In genomic region chr14:58244556-58245387, GRCh38 we compare ENCODE assay signal across 1 cellular context.
A peak's percentile ranks its signal among the peaks of the same experiment; 100 is the strongest.
TF ChIP-seq lines count a peak whose summit lies in the region.

TSS of gene PSMA3 (plus strand) at chr14:58244843. CDS start at chr14:58244921, 78 bp downstream.

TF ChIP-seq in H1, 55 proteins besides CTCF, POLR2A, EP300 and RAD21 (continued from another document):
- TF ChIP-seq E2F6 (IDR thresholded peaks at IDR 0.05) (0 out of 2 replicates have a peak, but pooled peaks have one; percentile 18), JUN (IDR thresholded peaks at IDR 0.05; ENCODE audit: low read depth, low read length) (no peak), SP4 (IDR thresholded peaks at IDR 0.05; ENCODE audit: low read length) (peak; percentile 52; the same call in 1 of the 2 replicates), MAFK (IDR thresholded peaks at IDR 0.05; ENCODE audit: low read depth, low read length) (peak; percentile 69; the same call in 1 of the 2 replicates), ASH2L (IDR thresholded peaks at IDR 0.05; ENCODE audit: low read length) (peak; percentile 98), SIN3A (conservative IDR thresholded peaks at IDR 0.05 in 1 of 2, IDR thresholded peaks at IDR 0.05 in 1 of 2; ENCODE audit: low read depth in 1 of 2, low read length in 2 of 2) (peak; percentile 59 to 93; a peak in 2 of 4 replicates), GTF2F1 (IDR thresholded peaks at IDR 0.05; ENCODE audit: borderline replicate concordance, low read depth, low read length) (peak; percentile 32; the same call in 1 of the 2 replicates), HDAC2 (IDR thresholded peaks at IDR 0.05; ENCODE audit: borderline replicate concordance in 1 of 2, low read depth in 2 of 2, low read length in 2 of 2) (peak in 1 of 2 experiments; percentile 82; a peak in 2 of 4 replicates), POLR2AphosphoS5 (IDR thresholded peaks at IDR 0.05; ENCODE audit: low read depth, low read length) (peak; percentile 96), SAP30 (IDR thresholded peaks at IDR 0.05; ENCODE audit: insufficient read depth, insufficient replicate concordance, low read length) (peak; percentile 67), BCL11A (IDR thresholded peaks at IDR 0.05; ENCODE audit: low read depth in 2 of 2, low read length in 2 of 2) (no peak), TAF7 (optimal IDR thresholded peaks at IDR 0.05; ENCODE audit: borderline replicate concordance, low read depth, low read length) (peak; percentile 45), TBP (IDR thresholded peaks at IDR 0.05; ENCODE audit: low read depth, low read length) (peak; percentile 93), NRF1 (IDR thresholded peaks at IDR 0.05; ENCODE audit: low read depth, low read length) (peak; percentile 67), KDM4A (IDR thresholded peaks at IDR 0.05; ENCODE audit: low read depth, low read length, severe bottlenecking) (peak; percentile 54), BACH1 (IDR thresholded peaks at IDR 0.05; ENCODE audit: low read length) (peak; percentile 92), SP1 (IDR thresholded peaks at IDR 0.05; ENCODE audit: low read depth, low read length) (peak; percentile 73; the same call in 1 of the 2 replicates), USF2 (IDR thresholded peaks at IDR 0.05; ENCODE audit: low read length) (no peak), CHD2 (IDR thresholded peaks at IDR 0.05; ENCODE audit: low read length) (peak; percentile 71), POU5F1 (IDR thresholded peaks at IDR 0.05; ENCODE audit: low read depth, low read length) (no peak), RXRA (IDR thresholded peaks at IDR 0.05; ENCODE audit: insufficient read depth, low read depth, low read length) (0 out of 2 replicates have a peak, but pooled peaks have one; percentile 3), CREB1 (IDR thresholded peaks at IDR 0.05) (peak; percentile 18; the same call in 1 of the 2 replicates), YY1 (IDR thresholded peaks at IDR 0.05; ENCODE audit: low read depth, low read length) (peak; percentile 26; the same call in 1 of the 2 replicates), SRF (IDR thresholded peaks at IDR 0.05; ENCODE audit: low read depth, low read length) (no peak), RFX5 (IDR thresholded peaks at IDR 0.05; ENCODE audit: borderline replicate concordance, low read depth, low read length) (no peak), MAX (IDR thresholded peaks at IDR 0.05) (peak; percentile 39; the same call in 1 of the 2 replicates)
